In genomic region chr1:150621497-150622113, GRCh38 we compare ENCODE assay signal across 8 cellular contexts. TPM values are rescaled to one million over a fixed set of nuclear protein-coding genes. Genes with fewer than 3 reads are reported as not detected.
DNase-seq lines count a peak whose midpoint lies in the region; ATAC-seq and TF ChIP-seq lines count a peak whose summit lies in the region.

No MANE protein-coding gene starts in this region.

- H3K9me3 Mint-ChIP-seq in naive thymus-derived CD4-positive, alpha-beta T cell = no peaks in the 10 kb centered on the region

- 66 to 68% methylated on average over 5 of the region's 5 CpGs for WGBS in thyroid gland, 2 donors

- TF ChIP-seq CTCF in thyroid gland (IDR thresholded peaks at IDR 0.05) = peak; percentile 31 to 68 (median 60)

- H3K4me3 ChIP-seq in MG63 (no peak overlapping the region), thyroid gland (replicated peaks in 1 of 3) (no peak overlapping the region)
- no peak overlapping the region for H3K4me3 ChIP-seq in effector memory CD4-positive, alpha-beta T cell (ENCODE audit: insufficient read depth, low read depth, low read length, poor library complexity, severe bottlenecking)
- H3K4me3 ChIP-seq in naive thymus-derived CD4-positive, alpha-beta T cell (ENCODE audit: low read length) = no peak overlapping the region

- peak; percentile 78 for ATAC-seq in naive thymus-derived CD4-positive, alpha-beta T cell
- ATAC-seq in GM19397 (IDR thresholded peaks at IDR 0.05; ENCODE audit: unreplicated experiment) (no peak), HG03095 (IDR thresholded peaks at IDR 0.05; ENCODE audit: unreplicated experiment) (no peak)

- H3K27ac Mint-ChIP-seq in naive thymus-derived CD4-positive, alpha-beta T cell = peak overlapping the region; percentile 48 to 91 (median 83)

- peak; percentile 48 for DNase-seq in EL
- DNase-seq in MG63 = peak; percentile 28
- peak; percentile 65 for DNase-seq in activated CD4-positive, alpha-beta T cell treated with anti-CD3 and anti-CD28 coated beads, Interleukin-2, amount 50 U/mL, for 1 hour
- DNase-seq in effector memory CD4-positive, alpha-beta T cell = peak; percentile 28 to 42 (median 31)
- peak in 7 of 9 donors; percentile 53 to 74 (median 65) for DNase-seq in naive thymus-derived CD4-positive, alpha-beta T cell
- peak; percentile 40 to 45 for DNase-seq in thyroid gland

- intact Hi-C loops in naive thymus-derived CD4-positive, alpha-beta T cell (cut with micrococcal nuclease) = loop anchor here (1.0 to 2.0 kb wide), 11 partner anchors 8 to 535 kb away; partner anchors contain the start of genes MCL1 (in 2 of the 2) and TNFAIP8L2 (in 1 of the 2)
- intact Hi-C loops in thyroid gland (cut with DNase I) = loop anchor here (5.0 kb wide), 1 partner anchor 64 kb away; no protein-coding TSS in a partner anchor

- peak overlapping the region in 8 of 10 donors; percentile 16 to 55 (median 36) for H3K4me3 Mint-ChIP-seq in naive thymus-derived CD4-positive, alpha-beta T cell

- H3K36me3 ChIP-seq in MG63 (peaks cover 84% of the 10 kb centered on the region), thyroid gland (peaks cover 32 to 54% of the 10 kb centered on the region in 2 donors)
- H3K36me3 ChIP-seq in effector memory CD4-positive, alpha-beta T cell (ENCODE audit: control insufficient read depth, insufficient read depth, low read length) = peaks cover 42% of the 10 kb centered on the region
- peaks cover 4 to 70% (median 22%) of the 10 kb centered on the region in 3 experiments for H3K36me3 ChIP-seq in naive thymus-derived CD4-positive, alpha-beta T cell (ENCODE audit: control insufficient read depth in 2 of 3, insufficient read depth in 3 of 3, low read length in 3 of 3)

- POLR2A ChIA-PET in naive thymus-derived CD4-positive, alpha-beta T cell (lab: Charles Lee) = interaction anchor here (0.9 to 16.6 kb wide), 3 partner anchors 10 to 58 kb away, joined by 3 to 254 read pairs (median 92); partner anchors contain the start of gene MCL1

- no peak for TF ChIP-seq POLR2A in thyroid gland (IDR thresholded peaks at IDR 0.05)

- H3K27me3 Mint-ChIP-seq in naive thymus-derived CD4-positive, alpha-beta T cell = no peaks in the 10 kb centered on the region

- CTCF ChIA-PET in naive thymus-derived CD4-positive, alpha-beta T cell (lab: Charles Lee) = interaction anchor here (0.6 to 12.1 kb wide), 8 partner anchors 8 to 299 kb away, joined by 3 to 272 read pairs (median 5); partner anchors contain the start of gene ENSA

- H3K36me3 Mint-ChIP-seq in naive thymus-derived CD4-positive, alpha-beta T cell = peaks cover 15 to 49% (median 40%) of the 10 kb centered on the region in 5 donors

- peak overlapping the region; percentile 59 for H3K27ac ChIP-seq in effector memory CD4-positive, alpha-beta T cell (ENCODE audit: insufficient read depth, low read length, poor library complexity, severe bottlenecking)
- peak overlapping the region; percentile 49 for H3K27ac ChIP-seq in naive thymus-derived CD4-positive, alpha-beta T cell (ENCODE audit: low read depth, low read length)
- peak overlapping the region; percentile 22 to 73 (median 70) for H3K27ac ChIP-seq in thyroid gland

- peaks cover 17 to 66% (median 52%) of the 10 kb centered on the region in 7 donors for H3K4me1 Mint-ChIP-seq in naive thymus-derived CD4-positive, alpha-beta T cell

- peaks cover 3% of the 10 kb centered on the region for H3K4me1 ChIP-seq in effector memory CD4-positive, alpha-beta T cell (ENCODE audit: control insufficient read depth, insufficient read depth, low read length, poor library complexity, severe bottlenecking)
- peaks cover 5 to 32% of the 10 kb centered on the region in 2 donors for H3K4me1 ChIP-seq in naive thymus-derived CD4-positive, alpha-beta T cell (ENCODE audit: control insufficient read depth in 2 of 2, insufficient read depth in 2 of 2, low read length in 2 of 2)
- peaks cover 22 to 40% of the 10 kb centered on the region in 2 donors for H3K4me1 ChIP-seq in thyroid gland

- H3K9me3 ChIP-seq in MG63 (no peaks in the 10 kb centered on the region), thyroid gland (no peaks in the 10 kb centered on the region)
- H3K9me3 ChIP-seq in effector memory CD4-positive, alpha-beta T cell (ENCODE audit: control insufficient read depth, low read length) = no peaks in the 10 kb centered on the region
- no peaks in the 10 kb centered on the region for H3K9me3 ChIP-seq in naive thymus-derived CD4-positive, alpha-beta T cell (ENCODE audit: control insufficient read depth in 2 of 3, low read length in 3 of 3)

- no peaks in the 10 kb centered on the region for H3K27me3 ChIP-seq in MG63
- H3K27me3 ChIP-seq in effector memory CD4-positive, alpha-beta T cell (replicated peaks; ENCODE audit: control insufficient read depth, insufficient read depth, low read length, poor library complexity, severe bottlenecking) = no peaks in the 10 kb centered on the region
- no peaks in the 10 kb centered on the region for H3K27me3 ChIP-seq in naive thymus-derived CD4-positive, alpha-beta T cell (ENCODE audit: control insufficient read depth in 2 of 2, insufficient read depth in 2 of 2, low read length in 2 of 2)
- H3K27me3 ChIP-seq in thyroid gland = no peaks in the 10 kb centered on the region

RNA-seq across cellular contexts. Expression of gene ENSA, which starts 7.8 kb away (rescaled TPM):
- 172 and 256 TPM in 2 replicates for total RNA-seq in MG63 (2014; rRNA removed; shearing (Covaris generic); ENCODE audit: low replicate concordance)
- total RNA-seq in naive thymus-derived CD4-positive, alpha-beta T cell = 100 to 1,000 TPM in 4 of 5 experiments, 10 to 100 TPM in 1; 97.2 to 178 (median 157) TPM
- polyA plus RNA-seq in naive thymus-derived CD4-positive, alpha-beta T cell = 10 to 100 TPM; 59.4 to 60.0 TPM
- 100 to 1,000 TPM; 183 to 292 (median 218) TPM for total RNA-seq in thyroid gland

RNA-seq across cellular contexts. Expression of gene MCL1, which starts 42.2 kb away (rescaled TPM):
- total RNA-seq in MG63 (2014; rRNA removed; shearing (Covaris generic); ENCODE audit: low replicate concordance) = 148 and 184 TPM in 2 replicates
- 1,000 to 10,000 TPM in 1 of 5 experiments, 100 to 1,000 TPM in 4; 302 to 1,400 (median 377) TPM for total RNA-seq in naive thymus-derived CD4-positive, alpha-beta T cell
- polyA plus RNA-seq in naive thymus-derived CD4-positive, alpha-beta T cell = 100 to 1,000 TPM; 171 to 172 TPM
- 100 to 1,000 TPM; 164 to 313 (median 203) TPM for total RNA-seq in thyroid gland
